Comparison of ENCODE assay signal across 8 cellular contexts in genomic region chrX:30504309-30504708, GRCh38.
DNase-seq lines count a peak whose midpoint lies in the region; ATAC-seq and TF ChIP-seq lines count a peak whose summit lies in the region.

No MANE protein-coding gene starts in this region.

- H3K9me3 ChIP-seq in CD4-positive, alpha-beta T cell (ENCODE audit: control insufficient read depth, low read length) = no peaks in the 10 kb centered on the region
- H3K9me3 ChIP-seq in gastrocnemius medialis = no peaks in the 10 kb centered on the region

- intact Hi-C loops in CD4-positive, alpha-beta T cell (cut with DNase I, micrococcal nuclease) = no loop called here
- intact Hi-C loops in gastrocnemius medialis (cut with DNase I; ENCODE audit: low total_unique reads) = no loop called here

- H3K9me3 Mint-ChIP-seq in CD4-positive, alpha-beta T cell = no peaks in the 10 kb centered on the region

- POLR2A ChIA-PET in CD4-positive, alpha-beta T cell (lab: Charles Lee) = no interaction called here

- no peak overlapping the region for H3K4me3 ChIP-seq in gastrocnemius medialis

- H3K27me3 Mint-ChIP-seq in CD4-positive, alpha-beta T cell = peaks cover 4% of the 10 kb centered on the region

- ATAC-seq in CD4-positive, alpha-beta T cell (ENCODE audit: poor library complexity) = no peak
- ATAC-seq in gastrocnemius medialis = no peak

- H3K4me1 ChIP-seq in gastrocnemius medialis = no peaks in the 10 kb centered on the region

- in situ Hi-C loops in gastrocnemius medialis (cut with MboI; ENCODE audit: low sequenced_read_pairs in 4 of 4) = no loop called here

- TF ChIP-seq CTCF in CD4-positive, alpha-beta T cell (IDR thresholded peaks at IDR 0.05) = no peak
- peak in 2 of 5 experiments; percentile 21 to 42 for TF ChIP-seq CTCF in gastrocnemius medialis (IDR thresholded peaks at IDR 0.05 in 4 of 5, conservative IDR thresholded peaks at IDR 0.05 in 1 of 5)

- H3K27ac ChIP-seq in CD4-positive, alpha-beta T cell (ENCODE audit: low read depth, low read length) = no peak overlapping the region
- no peak overlapping the region for H3K27ac ChIP-seq in gastrocnemius medialis

- no peak overlapping the region for H3K4me3 Mint-ChIP-seq in CD4-positive, alpha-beta T cell

- TF ChIP-seq EP300 in Ishikawa (IDR thresholded peaks at IDR 0.05; ENCODE audit: borderline replicate concordance) = no peak

- DNase-seq in COLO829 (ENCODE audit: low spot score) = peak; percentile 6
- DNase-seq in SW480 (ENCODE audit: low spot score) = peak; percentile 10
- peak; percentile 46 for DNase-seq in kidney tubule cell (ENCODE audit: low spot score)
- DNase-seq in CD4-positive, alpha-beta T cell = no peak
- DNase-seq in GM19238 (ENCODE audit: insufficient read length, low spot score) = no peak
- no peak for DNase-seq in gastrocnemius medialis
- no peak for DNase-seq in activated effector memory CD4-positive, alpha-beta T cell treated with Interleukin-2 at 50 U/mL for 16 hours

- no peaks in the 10 kb centered on the region for H3K4me1 Mint-ChIP-seq in CD4-positive, alpha-beta T cell (ENCODE audit: low read depth)

- TF ChIP-seq RAD21 in Ishikawa (IDR thresholded peaks at IDR 0.05; ENCODE audit: low read depth) = peak; percentile 63

- H3K27ac Mint-ChIP-seq in CD4-positive, alpha-beta T cell = no peak overlapping the region

- no peaks in the 10 kb centered on the region for H3K36me3 Mint-ChIP-seq in CD4-positive, alpha-beta T cell (ENCODE audit: low read depth)

- no peak for TF ChIP-seq POLR2A in gastrocnemius medialis (IDR thresholded peaks at IDR 0.05)

- no peaks in the 10 kb centered on the region for H3K27me3 ChIP-seq in CD4-positive, alpha-beta T cell (ENCODE audit: control insufficient read depth, insufficient read depth, low read length)
- peaks cover 0 to 4% (median 0%) of the 10 kb centered on the region in 3 donors for H3K27me3 ChIP-seq in gastrocnemius medialis

- CTCF ChIA-PET in CD4-positive, alpha-beta T cell (lab: Charles Lee) = no interaction called here

- no peaks in the 10 kb centered on the region for H3K36me3 ChIP-seq in gastrocnemius medialis

TF ChIP-seq in Ishikawa, 13 proteins besides CTCF, POLR2A, EP300 and RAD21:
- TF ChIP-seq CEBPB (IDR thresholded peaks at IDR 0.05) (no peak), USF1 (IDR thresholded peaks at IDR 0.05) (no peak), TEAD4 (IDR thresholded peaks at IDR 0.05) (no peak), EGR1 (IDR thresholded peaks at IDR 0.05) (no peak), FOXM1 (IDR thresholded peaks at IDR 0.05; ENCODE audit: borderline replicate concordance, low read depth) (no peak), TAF1 (IDR thresholded peaks at IDR 0.05; ENCODE audit: low read depth) (no peak), TCF12 (IDR thresholded peaks at IDR 0.05; ENCODE audit: low read depth) (no peak), YY1 (IDR thresholded peaks at IDR 0.05; ENCODE audit: low read depth) (no peak), MAX (IDR thresholded peaks at IDR 0.05) (no peak), NFIC (IDR thresholded peaks at IDR 0.05) (no peak), CREB1 (IDR thresholded peaks at IDR 0.05; ENCODE audit: low read depth) (no peak), ZBTB7A (IDR thresholded peaks at IDR 0.05; ENCODE audit: low read depth) (no peak), REST (IDR thresholded peaks at IDR 0.05; ENCODE audit: low read depth) (no peak)

Comparison
In these comparisons a context has a peak if more than half of its experiments do, and no peak if none do; other contexts are left out.
1. DNase-seq: peak in COLO829 (single experiment), SW480 (single experiment) and kidney tubule cell (single experiment); none in CD4-positive, alpha-beta T cell (0 of 10), GM19238 (single experiment), gastrocnemius medialis (0 of 2) and activated effector memory CD4-positive, alpha-beta T cell treated with Interleukin-2 at 50 U/mL for 16 hours (single experiment).